Comparison of ENCODE assay signal across 23 cellular contexts in the genomic region with DNA sequence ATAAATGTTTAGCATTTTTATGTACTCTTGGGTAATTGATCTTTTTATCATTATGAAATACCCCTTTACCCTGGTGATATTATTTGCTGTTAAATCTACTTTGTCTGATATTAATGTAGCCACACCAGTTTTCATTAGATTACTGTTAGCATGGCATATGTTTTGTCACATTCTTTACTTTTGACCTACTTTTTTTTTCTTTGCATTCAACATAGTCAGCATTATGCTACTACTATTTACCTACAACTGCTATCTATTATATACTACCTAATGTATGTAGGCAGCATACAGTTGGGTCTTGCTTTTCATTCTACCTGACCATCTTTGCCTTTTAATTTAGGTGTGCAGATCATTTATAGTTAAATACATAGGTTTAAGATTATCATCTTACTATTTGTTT.
DNase-seq lines count a peak whose midpoint lies in the region; ATAC-seq, FAIRE-seq and TF ChIP-seq lines count a peak whose summit lies in the region.
"Had no signal": no experiment of that assay in that cellular context is flagged by ENCODE, and none has a peak within 500 bp of the region (broad histone marks: within the 10 kb centered on the region; RNA-seq: fewer than 3 reads in every experiment).

No MANE protein-coding gene starts in this region.

- no peaks in the 10 kb centered on the region for H3K27me3 Mint-ChIP-seq in T-helper 17 cell
- H3K27me3 Mint-ChIP-seq: CD4-positive, alpha-beta T cell had no signal

- intact Hi-C loops in HepG2 (cut with micrococcal nuclease; ENCODE audit: unreplicated experiment), result no loop called here
- intact Hi-C loops in right lobe of liver (cut with DNase I), result no loop called here
- intact Hi-C loops in sciatic nerve (cut with DNase I), result no loop called here

- no peak overlapping the region for H3K27ac ChIP-seq in HepG2 (ENCODE audit: extremely low read length, insufficient read depth, low read length)
- H3K27ac ChIP-seq in right lobe of liver, result no peak overlapping the region
- no peak overlapping the region for H3K27ac ChIP-seq in gastroesophageal sphincter
- H3K27ac ChIP-seq: 22Rv1; BLaER1 treated with 17β-estradiol and CSF1 and Interleukin-3, amounts not matched to agents 10 nM and 100 nM; C4-2B had no signal

- POLR2A ChIA-PET in HepG2 (lab: Yijun Ruan, JAX), result no interaction called here

- H4K20me1 ChIP-seq in HepG2 (ENCODE audit: insufficient read depth, low read length), result no peaks in the 10 kb centered on the region
- H4K20me1 ChIP-seq: BLaER1 treated with 17β-estradiol and CSF1 and Interleukin-3, amounts not matched to agents 10 nM and 100 nM had no signal

- H3K9me3 ChIP-seq in HepG2 (ENCODE audit: low read length) (no peaks in the 10 kb centered on the region), right lobe of liver (no peaks in the 10 kb centered on the region), T-helper 17 cell (ENCODE audit: control insufficient read depth, low read length, poor library complexity, severe bottlenecking) (no peaks in the 10 kb centered on the region), gastroesophageal sphincter (peaks cover 0 to 7% (median 0%) of the 10 kb centered on the region in 3 donors)
- H3K9me3 ChIP-seq: BE2C; BLaER1 treated with 17β-estradiol and CSF1 and Interleukin-3, amounts not matched to agents 10 nM and 100 nM had no signal

- H3K4me3 ChIP-seq in HepG2 (replicated peaks in 1 of 3; ENCODE audit: insufficient read depth in 1 of 3, low read depth in 2 of 3, low read length in 3 of 3) (no peak overlapping the region), right lobe of liver (no peak overlapping the region), gastroesophageal sphincter (no peak overlapping the region)
- H3K4me3 ChIP-seq: BLaER1 treated with 17β-estradiol and CSF1 and Interleukin-3, amounts not matched to agents 10 nM and 100 nM; GM12878 had no signal

- no peaks in the 10 kb centered on the region for H3K36me3 Mint-ChIP-seq in T-helper 17 cell (ENCODE audit: low read depth)
- H3K36me3 Mint-ChIP-seq: CD8-positive, alpha-beta memory T cell had no signal

- TF ChIP-seq EP300 in HepG2 (IDR thresholded peaks at IDR 0.05; ENCODE audit: low read depth in 2 of 2, low read length in 2 of 2) (no peak), HepG2 (CRISPR knock-in tag; IDR thresholded peaks at IDR 0.05; ENCODE audit: borderline replicate concordance) (no peak), gastroesophageal sphincter (IDR thresholded peaks at IDR 0.05) (no peak)

- no peak for TF ChIP-seq POLR2A in HepG2 (IDR thresholded peaks at IDR 0.05; ENCODE audit: insufficient read depth in 1 of 2, low read depth in 2 of 2, low read length in 2 of 2)
- TF ChIP-seq POLR2A in right lobe of liver (IDR thresholded peaks at IDR 0.05), result no peak
- TF ChIP-seq POLR2A in gastroesophageal sphincter (IDR thresholded peaks at IDR 0.05), result no peak

- TF ChIP-seq CTCF in HepG2 (CRISPR knock-in tag; IDR thresholded peaks at IDR 0.05), result no peak
- no peak for TF ChIP-seq CTCF in right lobe of liver (IDR thresholded peaks at IDR 0.05)
- TF ChIP-seq CTCF in gastroesophageal sphincter (IDR thresholded peaks at IDR 0.05), result no peak

- no peak overlapping the region for H3K4me2 ChIP-seq in HepG2 (ENCODE audit: low read depth, low read length)

- CTCF ChIA-PET in HepG2 (lab: Yijun Ruan, JAX; ENCODE audit: low intra/inter-chr PET ratio, low total read pairs), result no interaction called here

- FAIRE-seq in HepG2 (lab: Jason Lieb, UNC), result no peak
- FAIRE-seq: GM12878, GM12892, GM18507 had no signal

- H3K36me3 ChIP-seq in HepG2 (replicated peaks in 1 of 2; ENCODE audit: control insufficient read depth in 1 of 2, insufficient read depth in 2 of 2, low read length in 2 of 2), result no peaks in the 10 kb centered on the region
- H3K36me3 ChIP-seq in right lobe of liver, result no peaks in the 10 kb centered on the region
- no peaks in the 10 kb centered on the region for H3K36me3 ChIP-seq in gastroesophageal sphincter
- H3K36me3 ChIP-seq: BE2C; BLaER1 treated with 17β-estradiol and CSF1 and Interleukin-3, amounts not matched to agents 10 nM and 100 nM had no signal

- H3K4me1 Mint-ChIP-seq in T-helper 17 cell, result no peaks in the 10 kb centered on the region
- H3K4me1 Mint-ChIP-seq: CD8-positive, alpha-beta memory T cell had no signal

- ATAC-seq in HepG2, result no peak
- ATAC-seq in right lobe of liver, result no peak
- ATAC-seq in T-helper 17 cell, result no peak
- no peak for ATAC-seq in sciatic nerve
- no peak for ATAC-seq in gastroesophageal sphincter
- ATAC-seq: GM12878 had no signal

- H3K4me1 ChIP-seq in HepG2 (ENCODE audit: insufficient read depth, low read length) (no peaks in the 10 kb centered on the region), right lobe of liver (no peaks in the 10 kb centered on the region), gastroesophageal sphincter (no peaks in the 10 kb centered on the region)
- H3K4me1 ChIP-seq: BE2C had no signal

- TF ChIP-seq RAD21 in HepG2 (CRISPR knock-in tag; IDR thresholded peaks at IDR 0.05), result no peak

- H2AFZ ChIP-seq in HepG2 (ENCODE audit: low read length), result no peak overlapping the region

- H3K27me3 ChIP-seq in HepG2 (ENCODE audit: control insufficient read depth in 1 of 2, insufficient read depth in 2 of 2, low read length in 2 of 2) (no peaks in the 10 kb centered on the region), right lobe of liver (no peaks in the 10 kb centered on the region), gastroesophageal sphincter (no peaks in the 10 kb centered on the region)
- H3K27me3 ChIP-seq: BE2C; BLaER1 treated with 17β-estradiol and CSF1 and Interleukin-3, amounts not matched to agents 10 nM and 100 nM had no signal

- no peak overlapping the region for H3K27ac Mint-ChIP-seq in T-helper 17 cell
- H3K27ac Mint-ChIP-seq: CD4-positive, alpha-beta T cell; CD8-positive, alpha-beta memory T cell had no signal

- DNase-seq in HepG2 (ENCODE audit: low spot score) (no peak), right lobe of liver (no peak), T-helper 17 cell (no peak), sciatic nerve (ENCODE audit: low spot score) (no peak)
- DNase-seq: ACHN; BE2C; CD4-positive, alpha-beta T cell; CD8-positive, alpha-beta memory T cell; COR-L47; DMS 273 treated with DMSO at 0.1 percent for 48 hours; DMS153; DMS53; DMS79; DND-41; EL; GDM1 had no signal

- peak overlapping the region; percentile 2 for H3K4me3 Mint-ChIP-seq in T-helper 17 cell
- H3K4me3 Mint-ChIP-seq: CD4-positive, alpha-beta T cell; CD8-positive, alpha-beta memory T cell had no signal

- no peak overlapping the region for H3K9ac ChIP-seq in HepG2 (ENCODE audit: insufficient read depth, low read depth, low read length)
- H3K9ac ChIP-seq: BLaER1 treated with 17β-estradiol and CSF1 and Interleukin-3, amounts not matched to agents 10 nM and 100 nM had no signal

- H3K79me2 ChIP-seq in HepG2 (ENCODE audit: insufficient read depth, low read length), result no peaks in the 10 kb centered on the region

- in situ Hi-C loops in HepG2 (cut with HindIII; ENCODE audit: extremely low pct_ligation_motif_present, low pct_unique_long_range_greater_than_20kb), result no loop called here

- no TSS peak for BruUV-seq in HepG2 (replicated peaks; lab: Mats Ljungman, UMichigan)

TF ChIP-seq in HepG2, 621 proteins besides CTCF, POLR2A, EP300 and RAD21 (continues in another document):
- TF ChIP-seq ZNF564 (CRISPR knock-in tag; IDR thresholded peaks at IDR 0.05) (no peak), BRD4 (CRISPR knock-in tag; IDR thresholded peaks at IDR 0.05) (no peak), TCF7 (IDR thresholded peaks at IDR 0.05; ENCODE audit: low read depth) (no peak), DRAP1 (CRISPR knock-in tag; IDR thresholded peaks at IDR 0.05) (no peak), E2F2 (CRISPR knock-in tag; IDR thresholded peaks at IDR 0.05; ENCODE audit: borderline replicate concordance) (no peak), ZNF597 (CRISPR knock-in tag; IDR thresholded peaks at IDR 0.05) (no peak)
- TF ChIP-seq, protein P1, sequence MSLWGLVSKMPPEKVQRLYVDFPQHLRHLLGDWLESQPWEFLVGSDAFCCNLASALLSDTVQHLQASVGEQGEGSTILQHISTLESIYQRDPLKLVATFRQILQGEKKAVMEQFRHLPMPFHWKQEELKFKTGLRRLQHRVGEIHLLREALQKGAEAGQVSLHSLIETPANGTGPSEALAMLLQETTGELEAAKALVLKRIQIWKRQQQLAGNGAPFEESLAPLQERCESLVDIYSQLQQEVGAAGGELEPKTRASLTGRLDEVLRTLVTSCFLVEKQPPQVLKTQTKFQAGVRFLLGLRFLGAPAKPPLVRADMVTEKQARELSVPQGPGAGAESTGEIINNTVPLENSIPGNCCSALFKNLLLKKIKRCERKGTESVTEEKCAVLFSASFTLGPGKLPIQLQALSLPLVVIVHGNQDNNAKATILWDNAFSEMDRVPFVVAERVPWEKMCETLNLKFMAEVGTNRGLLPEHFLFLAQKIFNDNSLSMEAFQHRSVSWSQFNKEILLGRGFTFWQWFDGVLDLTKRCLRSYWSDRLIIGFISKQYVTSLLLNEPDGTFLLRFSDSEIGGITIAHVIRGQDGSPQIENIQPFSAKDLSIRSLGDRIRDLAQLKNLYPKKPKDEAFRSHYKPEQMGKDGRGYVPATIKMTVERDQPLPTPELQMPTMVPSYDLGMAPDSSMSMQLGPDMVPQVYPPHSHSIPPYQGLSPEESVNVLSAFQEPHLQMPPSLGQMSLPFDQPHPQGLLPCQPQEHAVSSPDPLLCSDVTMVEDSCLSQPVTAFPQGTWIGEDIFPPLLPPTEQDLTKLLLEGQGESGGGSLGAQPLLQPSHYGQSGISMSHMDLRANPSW (CRISPR knock-in tag; IDR thresholded peaks at IDR 0.05; ENCODE audit: borderline replicate concordance), result no peak
